ENCODE assay signal across 19 cellular contexts in genomic region chr20:4913147-4913546, GRCh38.
"Had no signal": no experiment of that assay in that cellular context is flagged by ENCODE, and none has a peak within 500 bp of the region (broad histone marks: within the 10 kb centered on the region; RNA-seq: fewer than 3 reads in every experiment).

No MANE protein-coding gene starts in this region.

- H3K4me3 Mint-ChIP-seq: naive thymus-derived CD8-positive, alpha-beta T cell; stimulated activated memory B cell treated with anti-CD40 and anti-IgM and Interleukin-4, amounts not matched to agents 10 μg/mL and 1 μg/mL and 100 μg/mL, for 72 hours; stimulated activated naive CD8-positive, alpha-beta T cell treated with anti-CD3 and anti-CD28 coated beads, Interleukin-15, amount 100 ng/mL, for 72 hours had no signal

- H2AFZ ChIP-seq: hepatocyte had no signal

- H3K9me3 ChIP-seq: left ventricle myocardium inferior, mucosa of descending colon, spleen, testis, tibial nerve had no signal

- H3K9me3 Mint-ChIP-seq: naive thymus-derived CD8-positive, alpha-beta T cell; stimulated activated memory B cell treated with anti-CD40 and anti-IgM and Interleukin-4, amounts not matched to agents 10 μg/mL and 1 μg/mL and 100 μg/mL, for 72 hours; stimulated activated naive CD8-positive, alpha-beta T cell treated with anti-CD3 and anti-CD28 coated beads, Interleukin-15, amount 100 ng/mL, for 72 hours had no signal

- H3K27me3 ChIP-seq: hepatocyte, spleen, testis, tibial nerve had no signal

- H3K4me2 ChIP-seq: hepatocyte had no signal

- H3K79me2 ChIP-seq: hepatocyte had no signal

- ATAC-seq: left cardiac atrium, mucosa of descending colon, sciatic nerve had no signal

- H3K27ac ChIP-seq: hepatocyte, left ventricle myocardium inferior, spleen, testis, tibial nerve had no signal

- H3K36me3 ChIP-seq: left ventricle myocardium inferior had no signal

- DNase-seq: dermis blood vessel endothelial cell; foreskin melanocyte; head of caudate nucleus; kidney; left cardiac atrium; left ventricle myocardium inferior; mucosa of descending colon; spleen; stimulated activated CD4-positive, alpha-beta T cell treated with anti-CD3 and anti-CD28 coated beads, Interleukin-15, amount 100 ng/mL, for 24 hours; stimulated activated CD4-positive, alpha-beta T cell treated with anti-CD3 and anti-CD28 coated beads, Interleukin-1b, Interleukin-23, amount 100 ng/mL, for 48 hours; stimulated activated CD4-positive, alpha-beta T cell treated with anti-CD3 and anti-CD28 coated beads, Interleukin-4, amount 100 ng/mL, for 24 hours; stimulated activated naive CD8-positive, alpha-beta T cell treated with anti-CD3 and anti-CD28 coated beads, Interleukin-15, amount 100 ng/mL, for 72 hours; testis had no signal

- H3K27me3 Mint-ChIP-seq: naive thymus-derived CD8-positive, alpha-beta T cell; stimulated activated memory B cell treated with anti-CD40 and anti-IgM and Interleukin-4, amounts not matched to agents 10 μg/mL and 1 μg/mL and 100 μg/mL, for 72 hours; stimulated activated naive CD8-positive, alpha-beta T cell treated with anti-CD3 and anti-CD28 coated beads, Interleukin-15, amount 100 ng/mL, for 72 hours had no signal

- H3K27ac Mint-ChIP-seq: stimulated activated naive CD8-positive, alpha-beta T cell treated with anti-CD3 and anti-CD28 coated beads, Interleukin-15, amount 100 ng/mL, for 72 hours had no signal

- H3K4me3 ChIP-seq: hepatocyte, left ventricle myocardium inferior, lung, mucosa of descending colon, spleen, testis, tibial nerve had no signal
